In the genomic region with DNA sequence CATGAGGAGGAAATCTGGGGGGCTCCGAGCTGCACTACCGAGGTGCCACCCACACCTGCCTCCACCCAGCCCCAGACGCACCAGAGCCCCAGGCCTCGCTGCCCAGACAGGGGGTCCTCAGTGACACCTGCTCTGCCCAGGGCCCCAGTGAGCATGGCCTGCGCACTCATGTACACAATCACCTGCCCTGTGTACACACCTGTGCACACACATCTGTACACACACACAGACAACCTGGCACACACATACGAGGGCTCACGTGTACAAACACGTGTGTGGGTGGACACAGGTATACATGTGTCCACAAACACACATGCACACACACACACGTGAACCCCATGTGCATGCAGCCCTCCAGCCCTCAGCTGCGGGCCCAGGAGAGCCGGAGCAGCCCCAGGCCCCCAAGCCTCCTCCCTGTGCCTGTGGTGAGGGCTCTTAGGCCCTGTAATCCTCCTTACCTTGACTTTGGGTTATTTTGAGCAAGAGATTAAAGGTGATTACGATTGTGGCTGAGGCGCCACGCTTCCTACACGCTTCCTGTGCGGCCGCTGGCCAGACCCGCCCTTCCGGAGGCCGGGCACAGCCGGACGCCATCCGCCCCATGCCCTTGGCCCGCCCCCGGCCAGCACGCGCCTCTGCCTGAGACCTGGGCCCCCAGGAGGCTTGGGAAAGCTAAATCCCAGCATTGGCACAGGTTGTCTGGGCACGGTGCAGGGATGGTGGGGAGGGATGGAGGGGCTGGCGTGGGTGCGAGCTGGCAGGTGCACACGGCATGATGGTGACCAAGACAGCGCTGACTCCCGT, we compare ENCODE assay signal across 10 cellular contexts.
DNase-seq lines count a peak whose midpoint lies in the region; ATAC-seq, FAIRE-seq and TF ChIP-seq lines count a peak whose summit lies in the region.
"Had no signal": no experiment of that assay in that cellular context is flagged by ENCODE, and none has a peak within 500 bp of the region (broad histone marks: within the 10 kb centered on the region; RNA-seq: fewer than 3 reads in every experiment).

No MANE protein-coding gene starts in this region.

- H3K4me3 ChIP-seq in OCI-LY1 (ENCODE audit: low read depth, low read length, poor library complexity, severe bottlenecking) (peak overlapping the region; percentile 43), suprapubic skin (peak overlapping the region; percentile 13)

- no peak overlapping the region for H3K27ac ChIP-seq in OCI-LY1 (ENCODE audit: low read depth, low read length, poor library complexity, severe bottlenecking)
- H3K27ac ChIP-seq in suprapubic skin = no peak overlapping the region

- no peak for FAIRE-seq in frontal cortex (lab: Jason Lieb, UNC)

- no peak for ATAC-seq in HG02678 (IDR thresholded peaks at IDR 0.05; ENCODE audit: unreplicated experiment)

- peaks cover 17% of the 10 kb centered on the region for H3K4me1 ChIP-seq in OCI-LY1 (ENCODE audit: insufficient read depth, low read length, severe bottlenecking)
- H3K4me1 ChIP-seq in suprapubic skin = peaks cover 12% of the 10 kb centered on the region

- H3K9ac ChIP-seq in OCI-LY1 (ENCODE audit: low read length) = no peak overlapping the region; the same call in 1 of the 2 replicates

- TF ChIP-seq EP300 in suprapubic skin (IDR thresholded peaks at IDR 0.05) = no peak

- H3K79me2 ChIP-seq in OCI-LY1 (ENCODE audit: insufficient read depth, low read length) = no peaks in the 10 kb centered on the region

- no peaks in the 10 kb centered on the region for H3K36me3 ChIP-seq in OCI-LY1 (ENCODE audit: insufficient read depth, low read length)
- peaks cover 6% of the 10 kb centered on the region for H3K36me3 ChIP-seq in suprapubic skin

- H4K20me1 ChIP-seq in OCI-LY1 (ENCODE audit: insufficient read depth, low read length) = no peaks in the 10 kb centered on the region

- no peak for TF ChIP-seq POLR2A in suprapubic skin (IDR thresholded peaks at IDR 0.05)

- no peaks in the 10 kb centered on the region for H3K9me3 ChIP-seq in OCI-LY1 (ENCODE audit: low read length)
- no peaks in the 10 kb centered on the region for H3K9me3 ChIP-seq in suprapubic skin

- peak overlapping the region; percentile 43 for H3K4me2 ChIP-seq in OCI-LY1 (ENCODE audit: low read length)

- H3K9me2 ChIP-seq in OCI-LY1 (ENCODE audit: low read depth, low read length) = no peaks in the 10 kb centered on the region

- H3K27me3 ChIP-seq in OCI-LY1 (ENCODE audit: insufficient read depth, low read length) (0 out of 2 replicates have a peak, but pooled peaks cover 10% of the 10 kb centered on the region), suprapubic skin (peaks cover 27% of the 10 kb centered on the region)

- TF ChIP-seq CTCF in OCI-LY1 (IDR thresholded peaks at IDR 0.05; ENCODE audit: low read length) (no peak), suprapubic skin (IDR thresholded peaks at IDR 0.05) (no peak)

- H3F3A ChIP-seq in OCI-LY1 (ENCODE audit: insufficient read depth, low read length) = no peaks in the 10 kb centered on the region

- H2AFZ ChIP-seq in OCI-LY1 (ENCODE audit: low read length) = no peak overlapping the region

- WGBS in suprapubic skin = 84% methylated on average over 23 of the region's 33 CpGs

- peak; percentile 8 to 10 for DNase-seq in activated CD4-positive, alpha-beta T cell treated with anti-CD3 and anti-CD28 coated beads, Interleukin-2, amount 50 U/mL, for 48 hours
- DNase-seq in activated CD4-positive, alpha-beta T cell treated with anti-CD3 and anti-CD28 coated beads for 48 hours = no peak
- DNase-seq in dermis blood vessel endothelial cell (peak; percentile 30), suprapubic skin (ENCODE audit: low spot score in 2 of 2) (no peak), SIG-M5 treated with dmso at 0.1 percent for 504 hours (lab: John Stamatoyannopoulos, UW; ENCODE audit: unreplicated experiment) (no peak), frontal cortex (ENCODE audit: low spot score in 2 of 2) (no peak)
- DNase-seq: activated B cell treated with CpG ODN at 0.5 μM for 24 hours, NCI-H2107 had no signal

Comparison
In these comparisons a context has a peak if more than half of its experiments do, and no peak if none do; other contexts are left out.
1. DNase-seq: peak in activated CD4-positive, alpha-beta T cell treated with anti-CD3 and anti-CD28 coated beads, Interleukin-2, amount 50 U/mL, for 48 hours (2 of 2) and dermis blood vessel endothelial cell (single experiment); none in activated CD4-positive, alpha-beta T cell treated with anti-CD3 and anti-CD28 coated beads for 48 hours (single experiment), suprapubic skin (0 of 2), SIG-M5 treated with dmso at 0.1 percent for 504 hours (single experiment) and frontal cortex (0 of 2).